In genomic region chr19:11598746-11599145, GRCh38 we compare ENCODE assay signal across 12 cellular contexts. TPM values are rescaled to one million over a fixed set of nuclear protein-coding genes. Genes with fewer than 3 reads are reported as not detected.
DNase-seq lines count a peak whose midpoint lies in the region; ATAC-seq and TF ChIP-seq lines count a peak whose summit lies in the region.
"Had no signal": no experiment of that assay in that cellular context is flagged by ENCODE, and none has a peak within 500 bp of the region (broad histone marks: within the 10 kb centered on the region; RNA-seq: fewer than 3 reads in every experiment).

No MANE protein-coding gene starts in this region.

- H3K36me3 Mint-ChIP-seq in CD4-positive, CD25-positive, alpha-beta regulatory T cell = peaks cover 7% of the 10 kb centered on the region
- H3K36me3 Mint-ChIP-seq in HFFc6 (ENCODE audit: low read depth) = peaks cover 43% of the 10 kb centered on the region
- peaks cover 24% of the 10 kb centered on the region for H3K36me3 Mint-ChIP-seq in activated naive CD8-positive, alpha-beta T cell treated with anti-CD3 and anti-CD28 coated beads, Interleukin-2, amount 10 ng/mL, durations not matched to agents 7 days and 5 days

- H3K4me1 ChIP-seq in CD4-positive, CD25-positive, alpha-beta regulatory T cell (ENCODE audit: control insufficient read depth, insufficient read depth, low read length, poor library complexity, severe bottlenecking) = peaks cover 11% of the 10 kb centered on the region
- H3K4me1 ChIP-seq in muscle layer of duodenum (ENCODE audit: control insufficient read depth in 1 of 2, insufficient read depth in 2 of 2, low read length in 2 of 2) = peaks cover 3 to 14% of the 10 kb centered on the region in 2 donors

- peak overlapping the region; percentile 31 to 92 (median 56) for H3K27ac Mint-ChIP-seq in CD4-positive, CD25-positive, alpha-beta regulatory T cell
- H3K27ac Mint-ChIP-seq in HFFc6 = no peak overlapping the region
- no peak overlapping the region for H3K27ac Mint-ChIP-seq in activated naive CD8-positive, alpha-beta T cell treated with anti-CD3 and anti-CD28 coated beads, Interleukin-2, amount 10 ng/mL, durations not matched to agents 7 days and 5 days

- peak overlapping the region; percentile 69 to 100 (median 76) for H3K4me3 Mint-ChIP-seq in CD4-positive, CD25-positive, alpha-beta regulatory T cell
- H3K4me3 Mint-ChIP-seq in HFFc6 = peak overlapping the region; percentile 100
- H3K4me3 Mint-ChIP-seq in activated naive CD8-positive, alpha-beta T cell treated with anti-CD3 and anti-CD28 coated beads, Interleukin-2, amount 10 ng/mL, durations not matched to agents 7 days and 5 days = peak overlapping the region; percentile 57

- peaks cover 0 to 1% (median 0%) of the 10 kb centered on the region in 7 donors for H3K9me3 Mint-ChIP-seq in CD4-positive, CD25-positive, alpha-beta regulatory T cell
- H3K9me3 Mint-ChIP-seq in HFFc6 = no peaks in the 10 kb centered on the region
- H3K9me3 Mint-ChIP-seq in activated naive CD8-positive, alpha-beta T cell treated with anti-CD3 and anti-CD28 coated beads, Interleukin-2, amount 10 ng/mL, durations not matched to agents 7 days and 5 days = peaks cover 4% of the 10 kb centered on the region

- no peak overlapping the region for H3K4me3 ChIP-seq in CD4-positive, CD25-positive, alpha-beta regulatory T cell (ENCODE audit: low read depth, low read length)
- H3K4me3 ChIP-seq in muscle layer of duodenum (ENCODE audit: low read depth in 1 of 2, low read length in 2 of 2) = peak overlapping the region; percentile 0 to 91

- TF ChIP-seq CTCF in HFFc6 (IDR thresholded peaks at IDR 0.05) = no peak

- peaks cover 4 to 39% (median 25%) of the 10 kb centered on the region in 4 donors for H3K4me1 Mint-ChIP-seq in CD4-positive, CD25-positive, alpha-beta regulatory T cell
- H3K4me1 Mint-ChIP-seq in HFFc6 (ENCODE audit: low read depth) = peaks cover 25% of the 10 kb centered on the region
- peaks cover 13% of the 10 kb centered on the region for H3K4me1 Mint-ChIP-seq in activated naive CD8-positive, alpha-beta T cell treated with anti-CD3 and anti-CD28 coated beads, Interleukin-2, amount 10 ng/mL, durations not matched to agents 7 days and 5 days

- no peaks in the 10 kb centered on the region for H3K9me3 ChIP-seq in CD4-positive, CD25-positive, alpha-beta regulatory T cell (ENCODE audit: control insufficient read depth in 2 of 2, low read length in 2 of 2)
- no peaks in the 10 kb centered on the region for H3K9me3 ChIP-seq in muscle layer of duodenum (ENCODE audit: control insufficient read depth in 1 of 2, low read length in 2 of 2)

- peaks cover 5% of the 10 kb centered on the region for H3K27me3 Mint-ChIP-seq in CD4-positive, CD25-positive, alpha-beta regulatory T cell
- H3K27me3 Mint-ChIP-seq in HFFc6 (ENCODE audit: insufficient read depth) = no peaks in the 10 kb centered on the region; the same call in none of the 2 replicates
- no peaks in the 10 kb centered on the region for H3K27me3 Mint-ChIP-seq in activated naive CD8-positive, alpha-beta T cell treated with anti-CD3 and anti-CD28 coated beads, Interleukin-2, amount 10 ng/mL, durations not matched to agents 7 days and 5 days

- H3K36me3 ChIP-seq in CD4-positive, CD25-positive, alpha-beta regulatory T cell (ENCODE audit: control insufficient read depth, insufficient read depth, low read length) = no peaks in the 10 kb centered on the region
- H3K36me3 ChIP-seq in muscle layer of duodenum (ENCODE audit: control insufficient read depth in 1 of 2, insufficient read depth in 2 of 2, low read length in 2 of 2) = no peaks in the 10 kb centered on the region

- no peak for ATAC-seq in CD4-positive, CD25-positive, alpha-beta regulatory T cell (ENCODE audit: low read depth in 2 of 2)
- no peak for ATAC-seq in activated naive CD8-positive, alpha-beta T cell treated with anti-CD3 and anti-CD28 coated beads, Interleukin-2, amount 10 ng/mL, durations not matched to agents 7 days and 5 days (ENCODE audit: low read depth)
- no peak for ATAC-seq in activated CD4-positive, CD25-positive, alpha-beta regulatory T cell treated with anti-CD3 and anti-CD28 coated beads, Interleukin-2, amount 50 U/mL, for 24 hours

- DNase-seq in CD4-positive, CD25-positive, alpha-beta regulatory T cell = no peak
- DNase-seq in HFFc6 (no peak), NCI-H82 (lab: John Stamatoyannopoulos, UW) (no peak), NOMO-1 treated with dmso at 0.1 percent for 144 hours (lab: John Stamatoyannopoulos, UW; ENCODE audit: unreplicated experiment) (no peak), cerebellar cortex (ENCODE audit: low spot score) (no peak)
- no peak for DNase-seq in activated naive CD8-positive, alpha-beta T cell treated with anti-CD3 and anti-CD28 coated beads, Interleukin-2, amount 10 ng/mL, durations not matched to agents 7 days and 5 days
- DNase-seq: activated CD4-positive, alpha-beta T cell treated with anti-CD3 and anti-CD28 coated beads, Interleukin-2, amount 50 U/mL, for 48 hours; hypothalamus; NCI-H1417; nucleus accumbens had no signal

- no peak overlapping the region for H3K27ac ChIP-seq in CD4-positive, CD25-positive, alpha-beta regulatory T cell (ENCODE audit: insufficient read depth, low read length, poor library complexity, severe bottlenecking)
- H3K27ac ChIP-seq in muscle layer of duodenum (ENCODE audit: low read length) = no peak overlapping the region

- no peaks in the 10 kb centered on the region for H3K27me3 ChIP-seq in CD4-positive, CD25-positive, alpha-beta regulatory T cell (ENCODE audit: control insufficient read depth, insufficient read depth, low read length)
- no peaks in the 10 kb centered on the region for H3K27me3 ChIP-seq in muscle layer of duodenum (ENCODE audit: low read depth, low read length)

- POLR2A ChIA-PET in activated naive CD8-positive, alpha-beta T cell treated with anti-CD3 and anti-CD28 coated beads, Interleukin-2, amount 10 ng/mL, durations not matched to agents 7 days and 5 days (lab: Charles Lee) = no interaction called here

RNA-seq across cellular contexts. Expression of gene ZNF627, which starts 1.5 kb away (rescaled TPM):
- 6.4 TPM for total RNA-seq in CD4-positive, CD25-positive, alpha-beta regulatory T cell
- 10 to 100 TPM; 10.6 to 14.3 (median 10.9) TPM for polyA plus RNA-seq in CD4-positive, CD25-positive, alpha-beta regulatory T cell
- total RNA-seq in HFFc6 (2021; fragmentation: NEBNext Ultra II Directional; extraction: Animal tissue kit (Norgen Biotek cat#: 25700)) = 1 to 10 TPM; 5.7 to 8.7 (median 7.5) TPM
- 1 to 10 TPM; 9.0 to 9.6 TPM for total RNA-seq in activated naive CD8-positive, alpha-beta T cell treated with anti-CD3 and anti-CD28 coated beads, Interleukin-2, amount 10 ng/mL, durations not matched to agents 7 days and 5 days

RNA-seq across cellular contexts. Expression of gene ACP5, which starts 21.3 kb away (rescaled TPM):
- 40.4 TPM for total RNA-seq in CD4-positive, CD25-positive, alpha-beta regulatory T cell
- polyA plus RNA-seq in CD4-positive, CD25-positive, alpha-beta regulatory T cell = 10 to 100 TPM; 21.6 to 33.5 (median 32.3) TPM
- 1 to 10 TPM; 1.5 to 2.8 (median 2.3) TPM for total RNA-seq in HFFc6 (2021; fragmentation: NEBNext Ultra II Directional; extraction: Animal tissue kit (Norgen Biotek cat#: 25700))
- total RNA-seq in activated naive CD8-positive, alpha-beta T cell treated with anti-CD3 and anti-CD28 coated beads, Interleukin-2, amount 10 ng/mL, durations not matched to agents 7 days and 5 days = 10 to 100 TPM; 32.0 to 35.0 TPM

RNA-seq across cellular contexts. Expression of gene ELOF1, which starts 39.7 kb away (rescaled TPM):
- 48.9 TPM for total RNA-seq in CD4-positive, CD25-positive, alpha-beta regulatory T cell
- polyA plus RNA-seq in CD4-positive, CD25-positive, alpha-beta regulatory T cell = 100 to 1,000 TPM; 105 to 113 (median 108) TPM
- 10 to 100 TPM; 72.3 to 85.5 (median 78.7) TPM for total RNA-seq in HFFc6 (2021; fragmentation: NEBNext Ultra II Directional; extraction: Animal tissue kit (Norgen Biotek cat#: 25700))
- total RNA-seq in activated naive CD8-positive, alpha-beta T cell treated with anti-CD3 and anti-CD28 coated beads, Interleukin-2, amount 10 ng/mL, durations not matched to agents 7 days and 5 days = 10 to 100 TPM; 47.0 to 49.0 TPM

Comparison
In these comparisons a context has a peak if more than half of its experiments do, and no peak if none do; other contexts are left out.
1. H3K27ac Mint-ChIP-seq: peak in CD4-positive, CD25-positive, alpha-beta regulatory T cell (3 of 3); none in HFFc6 (single experiment) and activated naive CD8-positive, alpha-beta T cell treated with anti-CD3 and anti-CD28 coated beads, Interleukin-2, amount 10 ng/mL, durations not matched to agents 7 days and 5 days (single experiment).
2. RNA of gene ACP5, which starts 21.3 kb away (total RNA-seq): 40.4 TPM in CD4-positive, CD25-positive, alpha-beta regulatory T cell (single experiment) and 32.0 to 35.0 TPM in activated naive CD8-positive, alpha-beta T cell treated with anti-CD3 and anti-CD28 coated beads, Interleukin-2, amount 10 ng/mL, durations not matched to agents 7 days and 5 days; 1.5 to 2.8 TPM in HFFc6; every median in the first group is over 4 times any median in the second.
3. Peak in every context shown above with its lines, with median percentiles within 50 percentile points of each other: H3K4me3 Mint-ChIP-seq.